In genomic region chr20:62219101-62219991, GRCh38 we compare ENCODE assay signal across 1 cellular context.
TF ChIP-seq lines count a peak whose summit lies in the region.

No MANE protein-coding gene starts in this region.

TF ChIP-seq in H1, 55 proteins besides CTCF, POLR2A, EP300 and RAD21 (continued from another document):
- TF ChIP-seq POLR2AphosphoS5 (IDR thresholded peaks at IDR 0.05; ENCODE audit: low read depth, low read length), result no peak
- TF ChIP-seq SP4 (IDR thresholded peaks at IDR 0.05; ENCODE audit: low read length), result no peak
- no peak for TF ChIP-seq GTF2F1 (IDR thresholded peaks at IDR 0.05; ENCODE audit: borderline replicate concordance, low read depth, low read length)
- TF ChIP-seq BCL11A (IDR thresholded peaks at IDR 0.05; ENCODE audit: low read depth in 2 of 2, low read length in 2 of 2), result no peak
- peak; percentile 73 for TF ChIP-seq KDM4A (IDR thresholded peaks at IDR 0.05; ENCODE audit: low read depth, low read length, severe bottlenecking)
- TF ChIP-seq, protein P1, sequence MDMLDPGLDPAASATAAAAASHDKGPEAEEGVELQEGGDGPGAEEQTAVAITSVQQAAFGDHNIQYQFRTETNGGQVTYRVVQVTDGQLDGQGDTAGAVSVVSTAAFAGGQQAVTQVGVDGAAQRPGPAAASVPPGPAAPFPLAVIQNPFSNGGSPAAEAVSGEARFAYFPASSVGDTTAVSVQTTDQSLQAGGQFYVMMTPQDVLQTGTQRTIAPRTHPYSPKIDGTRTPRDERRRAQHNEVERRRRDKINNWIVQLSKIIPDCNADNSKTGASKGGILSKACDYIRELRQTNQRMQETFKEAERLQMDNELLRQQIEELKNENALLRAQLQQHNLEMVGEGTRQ (IDR thresholded peaks at IDR 0.05; ENCODE audit: low read length), result no peak
- no peak for TF ChIP-seq BRCA1 (IDR thresholded peaks at IDR 0.05; ENCODE audit: low read depth, low read length)
- TF ChIP-seq PHF8 (conservative IDR thresholded peaks at IDR 0.05; ENCODE audit: low read depth, low read length), result 0 out of 2 replicates have a peak, but pooled peaks have one; percentile 23
- TF ChIP-seq SP2 (IDR thresholded peaks at IDR 0.05; ENCODE audit: low read length), result no peak
- TF ChIP-seq EZH2 (IDR thresholded peaks at IDR 0.05; ENCODE audit: low read depth, low read length, severe bottlenecking), result peak; percentile 67
- no peak for TF ChIP-seq ATF3 (IDR thresholded peaks at IDR 0.05; ENCODE audit: insufficient read depth, low read depth, low read length)
- no peak for TF ChIP-seq RXRA (IDR thresholded peaks at IDR 0.05; ENCODE audit: insufficient read depth, low read depth, low read length)
- no peak for TF ChIP-seq KDM1A (IDR thresholded peaks at IDR 0.05; ENCODE audit: borderline replicate concordance, low read length)
- peak; percentile 75 for TF ChIP-seq RBBP5 (IDR thresholded peaks at IDR 0.05; ENCODE audit: borderline replicate concordance, low read depth, low read length)
- TF ChIP-seq SIRT6 (IDR thresholded peaks at IDR 0.05; ENCODE audit: low read length), result no peak
- TF ChIP-seq TCF12 (IDR thresholded peaks at IDR 0.05; ENCODE audit: low read depth, low read length), result no peak
- TF ChIP-seq RNF2 (IDR thresholded peaks at IDR 0.05; ENCODE audit: borderline replicate concordance, low read depth, low read length, missing control alignments, poor library complexity, severe bottlenecking), result no peak
